Comparison of ENCODE assay signal across 1 cellular context in genomic region chr10:79533903-79534175, GRCh38. TPM values are rescaled to one million over a fixed set of nuclear protein-coding genes. Genes with fewer than 3 reads are reported as not detected.
"Had no signal": no experiment of that assay in that cellular context is flagged by ENCODE, and none has a peak within 500 bp of the region (broad histone marks: within the 10 kb centered on the region; RNA-seq: fewer than 3 reads in every experiment).

No MANE protein-coding gene starts in this region.

RNA-seq across cellular contexts. Expression of gene SFTPA2, which starts 26.4 kb away (rescaled TPM):
- total RNA-seq: G401 had no signal
